Comparison of ENCODE assay signal across 20 cellular contexts in the genomic region with DNA sequence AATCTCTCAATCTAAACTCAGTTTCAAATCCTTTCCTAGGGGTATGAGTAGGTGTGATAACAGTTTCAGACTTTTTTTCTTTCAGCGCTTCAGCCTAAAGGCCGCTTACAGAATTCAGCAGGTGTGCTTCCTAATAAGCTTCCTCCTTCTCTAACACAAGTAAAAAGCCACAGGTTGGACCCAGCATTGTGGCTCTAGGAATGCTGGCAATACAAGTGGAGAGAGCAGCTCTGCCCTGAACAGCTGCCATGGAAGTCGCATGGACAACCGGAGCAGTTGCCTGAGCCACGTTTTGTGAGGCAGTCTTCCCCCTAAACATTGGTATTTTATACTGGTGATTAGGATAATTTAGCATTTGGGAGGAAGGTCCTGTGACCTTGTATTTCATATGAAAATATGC.
DNase-seq lines count a peak whose midpoint lies in the region; ATAC-seq, FAIRE-seq and TF ChIP-seq lines count a peak whose summit lies in the region.
"Had no signal": no experiment of that assay in that cellular context is flagged by ENCODE, and none has a peak within 500 bp of the region (broad histone marks: within the 10 kb centered on the region; RNA-seq: fewer than 3 reads in every experiment).

No MANE protein-coding gene starts in this region.

- TF ChIP-seq CTCF in VCaP (conservative IDR thresholded peaks at IDR 0.05), result no peak
- TF ChIP-seq CTCF in A673 (conservative IDR thresholded peaks at IDR 0.05; ENCODE audit: low read depth, low read length), result no peak

- TF ChIP-seq POLR2A in GM12891 (IDR thresholded peaks at IDR 0.05; ENCODE audit: low read depth, low read length), result no peak

- H3K27me3 ChIP-seq in A673 (replicated peaks; ENCODE audit: insufficient read depth, low read depth, low read length, poor library complexity), result no peaks in the 10 kb centered on the region
- H3K27me3 ChIP-seq: BLaER1 treated with 17β-estradiol and CSF1 and Interleukin-3, amounts not matched to agents 10 nM and 100 nM had no signal

- DNase-seq in DMS 273 (lab: John Stamatoyannopoulos, UW; ENCODE audit: unreplicated experiment), result peak; percentile 19
- DNase-seq in DMS 273 treated with DMSO at 0.1 percent for 48 hours (lab: John Stamatoyannopoulos, UW), result no peak
- peak; percentile 84 for DNase-seq in G401 (ENCODE audit: low spot score)
- peak; percentile 80 for DNase-seq in myocyte (ENCODE audit: low read depth)
- no peak for DNase-seq in A673 (ENCODE audit: low spot score)
- DNase-seq in GM12891 (ENCODE audit: insufficient read length, low spot score), result no peak
- DNase-seq: 8988T, DMS79 treated with DMSO at 0.1 percent for 48 hours, GDM1, GOT3, NCI-H1092, NCI-H1694 treated with DMSO at 0.1 percent for 48 hours, NCI-H2227 treated with DMSO at 0.1 percent for 48 hours, NCI-H524 treated with DMSO at 0.1 percent for 48 hours, T-cell had no signal

- FAIRE-seq in GM12891 (lab: Jason Lieb, UNC), result no peak

- no peaks in the 10 kb centered on the region for H3K36me3 ChIP-seq in A673 (ENCODE audit: insufficient read depth, low read length, poor library complexity, severe bottlenecking)
- H3K36me3 ChIP-seq: BLaER1 treated with 17β-estradiol and CSF1 and Interleukin-3, amounts not matched to agents 10 nM and 100 nM had no signal

- peaks cover 6% of the 10 kb centered on the region for H3K4me1 ChIP-seq in A673 (ENCODE audit: insufficient read depth, low read length, poor library complexity, severe bottlenecking)

- POLR2A ChIA-PET in A673 (lab: Charles Lee; ENCODE audit: low non-redundant PET), result no interaction called here

- H3K9me3 ChIP-seq in A673 (ENCODE audit: low read depth, low read length, poor library complexity, severe bottlenecking), result no peaks in the 10 kb centered on the region
- H3K9me3 ChIP-seq: BLaER1 treated with 17β-estradiol and CSF1 and Interleukin-3, amounts not matched to agents 10 nM and 100 nM had no signal

- no peak for ATAC-seq in GM18867 (IDR thresholded peaks at IDR 0.05; ENCODE audit: unreplicated experiment)
- ATAC-seq: T-cell had no signal

- peak overlapping the region; percentile 89 for H3K27ac ChIP-seq in VCaP
- H3K27ac ChIP-seq in A673 (ENCODE audit: low read depth, low read length, poor library complexity, severe bottlenecking), result no peak overlapping the region
- H3K27ac ChIP-seq: BLaER1 treated with 17β-estradiol and CSF1 and Interleukin-3, amounts not matched to agents 10 nM and 100 nM; KMS-11; RWPE1 had no signal

- BruUV-seq in A673 (replicated peaks; lab: Mats Ljungman, UMichigan), result no TSS peak

- in situ Hi-C loops in G401 (cut with HindIII; ENCODE audit: low sequenced_read_pairs), result no loop called here

- H3K4me3 ChIP-seq in A673 (ENCODE audit: low read depth, low read length, poor library complexity, severe bottlenecking), result no peak overlapping the region
- H3K4me3 ChIP-seq: BLaER1 treated with 17β-estradiol and CSF1 and Interleukin-3, amounts not matched to agents 10 nM and 100 nM had no signal

- intact Hi-C loops in A673 (cut with micrococcal nuclease; ENCODE audit: unreplicated experiment), result no loop called here

- CTCF ChIA-PET in A673 (lab: Charles Lee), result no interaction called here

TF ChIP-seq in GM12891, 5 proteins besides CTCF, POLR2A, EP300 and RAD21:
- TF ChIP-seq TAF1 (IDR thresholded peaks at IDR 0.05; ENCODE audit: low read depth, low read length) (no peak), POU2F2 (IDR thresholded peaks at IDR 0.05; ENCODE audit: low read depth, low read length) (no peak), SPI1 (IDR thresholded peaks at IDR 0.05; ENCODE audit: low read depth, low read length) (no peak), PAX5 (IDR thresholded peaks at IDR 0.05; ENCODE audit: insufficient read depth, low read length, severe bottlenecking) (no peak), POLR2AphosphoS5 (IDR thresholded peaks at IDR 0.05; ENCODE audit: low read depth, low read length) (no peak)

Comparison
In these comparisons a context has a peak if more than half of its experiments do, and no peak if none do; other contexts are left out.
1. DNase-seq: peak in DMS 273 (single experiment), G401 (single experiment) and myocyte (single experiment); none in DMS 273 treated with DMSO at 0.1 percent for 48 hours (single experiment), A673 (single experiment) and GM12891 (single experiment).